ENCODE assay signal across 27 cellular contexts in the genomic region with DNA sequence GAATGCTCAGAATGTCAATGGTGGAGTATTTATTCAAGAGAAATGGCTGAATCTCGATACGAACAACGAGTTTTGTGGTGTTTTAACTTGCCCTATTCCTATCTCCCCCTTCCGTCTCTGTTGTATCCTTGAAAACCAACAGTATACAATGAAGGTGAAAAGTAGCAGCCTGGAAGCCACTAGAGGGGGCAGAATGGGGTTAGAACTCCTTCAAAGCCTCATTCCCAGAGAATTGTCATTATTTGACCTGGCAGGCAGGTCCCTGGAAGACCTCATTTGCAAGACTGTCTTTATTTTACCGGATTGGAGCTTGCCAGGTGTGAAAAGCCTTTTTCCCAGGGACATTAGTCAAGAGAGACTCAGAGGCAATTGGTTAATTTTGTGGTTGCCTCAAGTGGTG.
DNase-seq lines count a peak whose midpoint lies in the region; ATAC-seq, FAIRE-seq and TF ChIP-seq lines count a peak whose summit lies in the region.
"Had no signal": no experiment of that assay in that cellular context is flagged by ENCODE, and none has a peak within 500 bp of the region (broad histone marks: within the 10 kb centered on the region; RNA-seq: fewer than 3 reads in every experiment).

No MANE protein-coding gene starts in this region.

- H3K27ac ChIP-seq in H1 (ENCODE audit: low read depth, low read length) (no peak overlapping the region), osteoblast (ENCODE audit: low read depth, low read length) (no peak overlapping the region), sigmoid colon (no peak overlapping the region), colonic mucosa (no peak overlapping the region)
- H3K27ac ChIP-seq: BLaER1 treated with 17β-estradiol and CSF1 and Interleukin-3, amounts not matched to agents 10 nM and 100 nM; suprapubic skin; WERI-Rb-1 had no signal

- H4K91ac ChIP-seq in H1 (replicated peaks; ENCODE audit: insufficient read length, low read length): no peak overlapping the region

- H3K4me3 Mint-ChIP-seq in activated CD8-positive, alpha-beta memory T cell treated with anti-CD3 and anti-CD28 coated beads, Interleukin-2, amount 10 ng/mL, durations not matched to agents 7 days and 5 days: no peak overlapping the region
- H3K4me3 Mint-ChIP-seq: activated naive CD4-positive, alpha-beta T cell treated with anti-CD3 and anti-CD28 coated beads, Interleukin-2, amount 50 U/mL, for 24 hours; activated T-helper 17 cell treated with anti-CD3 and anti-CD28 coated beads, Interleukin-2, amount 50 U/mL, for 72 hours; dendritic cell treated with granulocyte-macrophage colony-stimulating factor and Interleukin-4, amounts not matched to agents 40 ng/mL and 50 ng/mL, for 4 days; IgD-negative memory B cell; memory B cell; stimulated activated naive B cell treated with anti-CD40 and anti-IgM and Interleukin-4, amounts not matched to agents 10 μg/mL and 1 μg/mL and 100 μg/mL, for 72 hours had no signal

- H3K18ac ChIP-seq in H1 (ENCODE audit: extremely low read depth, low read length): no peak overlapping the region

- H3K14ac ChIP-seq in H1 (ENCODE audit: insufficient read length): no peak overlapping the region

- no peaks in the 10 kb centered on the region for H3K9me2 ChIP-seq in Loucy (replicated peaks; ENCODE audit: low read depth, low read length)

- H3K79me2 ChIP-seq in Loucy (ENCODE audit: insufficient read depth, low read length): no peaks in the 10 kb centered on the region
- no peaks in the 10 kb centered on the region for H3K79me2 ChIP-seq in H1 (ENCODE audit: control insufficient read depth in 1 of 2, insufficient read depth in 2 of 2, low read length in 2 of 2)
- H3K79me2 ChIP-seq in osteoblast (ENCODE audit: insufficient read depth, low read length): no peaks in the 10 kb centered on the region

- no peak overlapping the region for H2AK5ac ChIP-seq in H1 (ENCODE audit: low read depth, low read length)

- POLR2A ChIA-PET in H1 (lab: Charles Lee; ENCODE audit: partially characterized antibody): no interaction called here

- H4K20me1 ChIP-seq in Loucy (ENCODE audit: insufficient read depth, low read length, poor library complexity, severe bottlenecking): no peaks in the 10 kb centered on the region
- no peaks in the 10 kb centered on the region for H4K20me1 ChIP-seq in H1 (replicated peaks in 1 of 2; ENCODE audit: control insufficient read depth in 1 of 2, insufficient read depth in 2 of 2, low read length in 2 of 2)
- no peaks in the 10 kb centered on the region for H4K20me1 ChIP-seq in osteoblast (ENCODE audit: insufficient read depth, low read length)
- H4K20me1 ChIP-seq: BLaER1 treated with 17β-estradiol and CSF1 and Interleukin-3, amounts not matched to agents 10 nM and 100 nM had no signal

- no peak overlapping the region for H2BK20ac ChIP-seq in H1 (ENCODE audit: low read length)

- peak; percentile 66 to 70 for TF ChIP-seq RAD21 in H1 (IDR thresholded peaks at IDR 0.05 in 1 of 2, conservative IDR thresholded peaks at IDR 0.05 in 1 of 2; ENCODE audit: low read depth in 2 of 2, low read length in 2 of 2)

- no peak overlapping the region for H2BK120ac ChIP-seq in H1 (replicated peaks; ENCODE audit: low read depth, low read length)

- H3K27ac Mint-ChIP-seq in activated CD8-positive, alpha-beta memory T cell treated with anti-CD3 and anti-CD28 coated beads, Interleukin-2, amount 10 ng/mL, durations not matched to agents 7 days and 5 days: no peak overlapping the region
- H3K27ac Mint-ChIP-seq: activated naive CD4-positive, alpha-beta T cell treated with anti-CD3 and anti-CD28 coated beads, Interleukin-2, amount 50 U/mL, for 24 hours; activated T-helper 17 cell treated with anti-CD3 and anti-CD28 coated beads, Interleukin-2, amount 50 U/mL, for 72 hours; dendritic cell treated with granulocyte-macrophage colony-stimulating factor and Interleukin-4, amounts not matched to agents 40 ng/mL and 50 ng/mL, for 4 days; IgD-negative memory B cell; memory B cell; stimulated activated naive B cell treated with anti-CD40 and anti-IgM and Interleukin-4, amounts not matched to agents 10 μg/mL and 1 μg/mL and 100 μg/mL, for 72 hours had no signal

- H3K56ac ChIP-seq in H1 (replicated peaks; ENCODE audit: insufficient read length, low read depth, low read length): no peak overlapping the region

- 69% methylated on average over 5 of the region's 5 CpGs; no CpG with 5 or more reads in 1 of the 2 experiments for WGBS in H1 (ENCODE audit: extremely low coverage in 1 of 2, insufficient coverage in 1 of 2, insufficient read length in 1 of 2, insufficient replicate concordance in 2 of 2, low coverage in 1 of 2, low lambda C conversion rate in 2 of 2, missing lambda C conversion rate in 1 of 2), 2 experiments
- 88 to 91% methylated on average over 5 of the region's 5 CpGs for WGBS in sigmoid colon, 2 donors

- no peak overlapping the region for H4K8ac ChIP-seq in H1 (ENCODE audit: extremely low read depth, insufficient read depth, low read length)

- intact Hi-C loops in sigmoid colon (cut with DNase I) (no loop called here), colonic mucosa (cut with DNase I) (no loop called here)

- peaks cover 7% of the 10 kb centered on the region for H3K27me3 Mint-ChIP-seq in activated CD8-positive, alpha-beta memory T cell treated with anti-CD3 and anti-CD28 coated beads, Interleukin-2, amount 10 ng/mL, durations not matched to agents 7 days and 5 days
- H3K27me3 Mint-ChIP-seq: activated naive CD4-positive, alpha-beta T cell treated with anti-CD3 and anti-CD28 coated beads, Interleukin-2, amount 50 U/mL, for 24 hours; activated T-helper 17 cell treated with anti-CD3 and anti-CD28 coated beads, Interleukin-2, amount 50 U/mL, for 72 hours; IgD-negative memory B cell; memory B cell; stimulated activated naive B cell treated with anti-CD40 and anti-IgM and Interleukin-4, amounts not matched to agents 10 μg/mL and 1 μg/mL and 100 μg/mL, for 72 hours had no signal

- TF ChIP-seq CTCF in Loucy (conservative IDR thresholded peaks at IDR 0.05; ENCODE audit: low read length) (peak; percentile 19; the same call in 1 of the 2 replicates), H1 (IDR thresholded peaks at IDR 0.05; ENCODE audit: control extremely low read depth in 1 of 3, insufficient read depth in 1 of 3, low read depth in 1 of 3, low read length in 3 of 3) (peak in 2 of 3 experiments; percentile 55 to 66; a peak in 3 of 4 replicates), osteoblast (IDR thresholded peaks at IDR 0.05; ENCODE audit: extremely low read depth, low read depth, low read length) (peak; percentile 16), sigmoid colon (IDR thresholded peaks at IDR 0.05) (no peak), colonic mucosa (IDR thresholded peaks at IDR 0.05) (no peak)

- no peak overlapping the region for H2BK5ac ChIP-seq in H1 (ENCODE audit: low read depth, low read length)

- H4K5ac ChIP-seq in H1 (ENCODE audit: insufficient read length, low read depth, low read length): no peak overlapping the region

- FAIRE-seq in H1 (lab: Jason Lieb, UNC): peak; percentile 7

- H2BK15ac ChIP-seq in H1 (ENCODE audit: low read length): no peak overlapping the region

- TF ChIP-seq EP300 in H1 (IDR thresholded peaks at IDR 0.05; ENCODE audit: borderline replicate concordance in 1 of 2, low read depth in 2 of 2, low read length in 2 of 2): no peak
- no peak for TF ChIP-seq EP300 in sigmoid colon (IDR thresholded peaks at IDR 0.05)

- H2BK12ac ChIP-seq in H1 (ENCODE audit: low read depth, low read length): no peak overlapping the region

- H2AFZ ChIP-seq in Loucy (ENCODE audit: low read length) (no peak overlapping the region), H1 (ENCODE audit: low read length) (no peak overlapping the region), osteoblast (ENCODE audit: low read length) (no peak overlapping the region)

- no peak overlapping the region for H3K4me2 ChIP-seq in Loucy (ENCODE audit: low read depth, low read length, poor library complexity, severe bottlenecking)
- no peak overlapping the region for H3K4me2 ChIP-seq in H1 (ENCODE audit: insufficient read depth in 1 of 2, low read depth in 2 of 2, low read length in 2 of 2)
- no peak overlapping the region for H3K4me2 ChIP-seq in osteoblast (ENCODE audit: insufficient read depth, low read length)
- H3K4me2 ChIP-seq: BLaER1 treated with 17β-estradiol and CSF1 and Interleukin-3, amounts not matched to agents 10 nM and 100 nM had no signal

- H3K36me3 Mint-ChIP-seq in activated CD8-positive, alpha-beta memory T cell treated with anti-CD3 and anti-CD28 coated beads, Interleukin-2, amount 10 ng/mL, durations not matched to agents 7 days and 5 days: peaks cover 12% of the 10 kb centered on the region

- H3K9me3 ChIP-seq in Loucy (ENCODE audit: insufficient read depth, low read depth, low read length) (no peaks in the 10 kb centered on the region; the same call in none of the 2 replicates), H1 (ENCODE audit: insufficient read depth in 2 of 2, low read depth in 1 of 2, low read length in 1 of 2) (no peaks in the 10 kb centered on the region), osteoblast (ENCODE audit: low read depth, low read length) (no peaks in the 10 kb centered on the region), sigmoid colon (peaks cover 0 to 2% (median 0%) of the 10 kb centered on the region in 4 donors), colonic mucosa (no peaks in the 10 kb centered on the region)
- H3K9me3 ChIP-seq: Caco-2, HAP-1 had no signal

- H3K79me1 ChIP-seq in H1 (ENCODE audit: low read depth, low read length): no peaks in the 10 kb centered on the region

- no peaks in the 10 kb centered on the region for H3F3A ChIP-seq in Loucy (ENCODE audit: low read depth)

- H3K27me3 ChIP-seq in Loucy (ENCODE audit: insufficient read depth, low read length, poor library complexity, severe bottlenecking): no peaks in the 10 kb centered on the region
- no peaks in the 10 kb centered on the region for H3K27me3 ChIP-seq in H1 (replicated peaks in 1 of 4; ENCODE audit: control insufficient read depth in 3 of 4, extremely low read depth in 1 of 4, insufficient read depth in 3 of 4, low read length in 3 of 4)
- no peaks in the 10 kb centered on the region for H3K27me3 ChIP-seq in osteoblast (ENCODE audit: insufficient read depth, low read length)
- H3K27me3 ChIP-seq in sigmoid colon: no peaks in the 10 kb centered on the region
- no peaks in the 10 kb centered on the region for H3K27me3 ChIP-seq in colonic mucosa
- H3K27me3 ChIP-seq: BLaER1 treated with 17β-estradiol and CSF1 and Interleukin-3, amounts not matched to agents 10 nM and 100 nM; suprapubic skin had no signal

- peaks cover 5% of the 10 kb centered on the region for H3K9me3 Mint-ChIP-seq in activated CD8-positive, alpha-beta memory T cell treated with anti-CD3 and anti-CD28 coated beads, Interleukin-2, amount 10 ng/mL, durations not matched to agents 7 days and 5 days (ENCODE audit: low read depth)

- no peak overlapping the region for H3K23ac ChIP-seq in H1 (ENCODE audit: insufficient read length)

- peak; percentile 3 for DNase-seq in activated CD8-positive, alpha-beta memory T cell treated with anti-CD3 and anti-CD28 coated beads, Interleukin-2, amount 10 ng/mL, durations not matched to agents 7 days and 5 days
- no peak for DNase-seq in activated CD8-positive, alpha-beta memory T cell treated with anti-CD3 and anti-CD28 coated beads, Interleukin-2, amount 50 U/mL, for 4 hours
- DNase-seq in H1 (ENCODE audit: low read depth in 1 of 2, low spot score in 2 of 2) (peak in 1 of 2 experiments; percentile 25), osteoblast (ENCODE audit: insufficient read length, low spot score, missing footprints) (no peak), sigmoid colon (no peak), colonic mucosa (no peak)
- DNase-seq: Caco-2; DND-41; head of caudate nucleus; left colon; NCI-H1105; NCI-H2081 treated with DMSO at 0.1 percent for 48 hours; NCI-H510A; retina; stimulated activated CD4-positive, alpha-beta T cell treated with anti-CD3 and anti-CD28 coated beads, Interleukin-4, amount 100 ng/mL, for 1 hour; stimulated activated naive B cell treated with anti-CD40 and anti-IgM and Interleukin-4, amounts not matched to agents 10 μg/mL and 1 μg/mL and 100 μg/mL, for 72 hours; WERI-Rb-1 had no signal

- CTCF ChIA-PET in activated CD8-positive, alpha-beta memory T cell treated with anti-CD3 and anti-CD28 coated beads, Interleukin-2, amount 10 ng/mL, durations not matched to agents 7 days and 5 days (lab: Charles Lee): no interaction called here
- CTCF ChIA-PET in H1 (lab: Charles Lee; ENCODE audit: partially characterized antibody): interaction anchor here (0.7 to 3.0 kb wide), 28 partner anchors 8 to 372 kb away, joined by 3 to 23 read pairs (median 4); no protein-coding TSS in a partner anchor

- H3K4me1 ChIP-seq in Loucy (ENCODE audit: insufficient read depth, low read length, poor library complexity, severe bottlenecking): peaks cover 12% of the 10 kb centered on the region
- H3K4me1 ChIP-seq in H1 (replicated peaks in 1 of 4; ENCODE audit: control insufficient read depth in 3 of 4, insufficient read depth in 4 of 4, low read length in 3 of 4): peaks cover 0 to 5% (median 0%) of the 10 kb centered on the region in 4 experiments; a peak in 3 of 7 replicates
- H3K4me1 ChIP-seq in osteoblast (ENCODE audit: insufficient read depth, low read length): peaks cover 6% of the 10 kb centered on the region
- H3K4me1 ChIP-seq in sigmoid colon: peaks cover 0 to 9% (median 9%) of the 10 kb centered on the region in 4 donors
- no peaks in the 10 kb centered on the region for H3K4me1 ChIP-seq in colonic mucosa

- ATAC-seq in activated CD8-positive, alpha-beta memory T cell treated with anti-CD3 and anti-CD28 coated beads, Interleukin-2, amount 10 ng/mL, durations not matched to agents 7 days and 5 days: no peak
- ATAC-seq in HG03196 (IDR thresholded peaks at IDR 0.05; ENCODE audit: unreplicated experiment): no peak
- ATAC-seq: activated T-helper 17 cell treated with anti-CD3 and anti-CD28 coated beads, Interleukin-2, amount 50 U/mL, for 72 hours; left colon; stimulated activated naive B cell treated with anti-CD40 and anti-IgM and Interleukin-4, amounts not matched to agents 10 μg/mL and 1 μg/mL and 100 μg/mL, for 72 hours had no signal

- H3K36me3 ChIP-seq in Loucy (ENCODE audit: insufficient read depth, low read length) (no peaks in the 10 kb centered on the region), H1 (ENCODE audit: control insufficient read depth in 2 of 4, insufficient read depth in 4 of 4, low read length in 3 of 4) (no peaks in the 10 kb centered on the region), osteoblast (ENCODE audit: insufficient read depth, low read length) (no peaks in the 10 kb centered on the region), sigmoid colon (no peaks in the 10 kb centered on the region), colonic mucosa (no peaks in the 10 kb centered on the region)
- H3K36me3 ChIP-seq: HAP-1, suprapubic skin, WERI-Rb-1 had no signal

- H3K4me3 ChIP-seq in Loucy (ENCODE audit: low read length, poor library complexity, severe bottlenecking): no peak overlapping the region
- no peak overlapping the region for H3K4me3 ChIP-seq in H1 (ENCODE audit: extremely low read depth in 1 of 4, insufficient read depth in 2 of 4, low read depth in 3 of 4, low read length in 4 of 4)
- H3K4me3 ChIP-seq in osteoblast (ENCODE audit: insufficient read depth, low read length): no peak overlapping the region
- H3K4me3 ChIP-seq in sigmoid colon: no peak overlapping the region
- no peak overlapping the region for H3K4me3 ChIP-seq in colonic mucosa
- H3K4me3 ChIP-seq: BLaER1 treated with 17β-estradiol and CSF1 and Interleukin-3, amounts not matched to agents 10 nM and 100 nM; HAP-1; suprapubic skin had no signal

- H3K23me2 ChIP-seq in H1 (ENCODE audit: low read depth, low read length): no peaks in the 10 kb centered on the region

- TF ChIP-seq POLR2A in H1 (IDR thresholded peaks at IDR 0.05; ENCODE audit: control extremely low read depth in 1 of 2, low read depth in 2 of 2, low read length in 2 of 2) (no peak), sigmoid colon (IDR thresholded peaks at IDR 0.05) (no peak)

- H3K4me1 Mint-ChIP-seq in activated CD8-positive, alpha-beta memory T cell treated with anti-CD3 and anti-CD28 coated beads, Interleukin-2, amount 10 ng/mL, durations not matched to agents 7 days and 5 days: peaks cover 12% of the 10 kb centered on the region

- H3K9ac ChIP-seq in Loucy (ENCODE audit: low read depth, low read length, poor library complexity, severe bottlenecking) (no peak overlapping the region), H1 (replicated peaks in 1 of 4; ENCODE audit: extremely low read depth in 1 of 4, low read depth in 3 of 4, low read length in 3 of 4) (no peak overlapping the region), colonic mucosa (ENCODE audit: low read depth in 2 of 2, low read length in 2 of 2) (no peak overlapping the region)
- H3K9ac ChIP-seq: BLaER1 treated with 17β-estradiol and CSF1 and Interleukin-3, amounts not matched to agents 10 nM and 100 nM had no signal

- no peak overlapping the region for H3K4ac ChIP-seq in H1 (replicated peaks; ENCODE audit: insufficient read length, low read depth, low read length)

Comparison
In these comparisons a context has a peak if more than half of its experiments do, and no peak if none do; other contexts are left out.
1. CTCF ChIP-seq: peak in Loucy (single experiment), H1 (2 of 3) and osteoblast (single experiment); none in sigmoid colon (0 of 4) and colonic mucosa (single experiment).